31 cellular contexts compared by ENCODE assay signal in the genomic region with DNA sequence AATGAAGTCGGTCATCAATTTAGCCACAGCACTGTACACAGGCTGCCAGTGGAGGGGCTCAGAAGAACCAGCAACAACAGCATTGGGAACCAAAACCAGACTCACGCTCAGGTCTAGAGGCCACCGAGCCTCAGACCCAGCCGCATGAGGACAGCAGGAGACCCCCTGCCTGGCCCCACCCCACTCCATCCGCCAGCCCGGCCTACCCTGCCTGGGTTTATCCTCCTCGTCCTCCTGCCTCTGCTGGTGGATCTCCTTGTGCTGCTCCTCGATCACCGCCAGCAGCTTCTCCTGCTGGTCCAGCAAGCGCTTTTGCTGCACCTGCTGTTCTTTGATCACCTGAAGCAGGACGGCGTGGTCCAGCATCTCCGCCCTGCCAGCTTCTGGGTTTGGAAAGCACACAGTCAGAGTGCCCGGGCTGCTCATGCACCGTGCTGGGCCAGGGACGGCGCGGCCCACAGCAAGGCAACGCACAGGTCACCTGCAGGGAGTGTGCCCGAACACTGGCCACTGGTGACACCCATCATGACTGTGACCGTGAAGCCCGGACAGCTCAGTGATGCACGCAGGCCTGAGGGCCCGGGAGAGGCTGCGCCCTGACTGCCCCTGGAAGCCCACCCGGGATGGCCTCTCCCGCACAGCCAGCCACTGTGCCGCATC. TPM values are rescaled to one million over a fixed set of nuclear protein-coding genes. Genes with fewer than 3 reads are reported as not detected.
DNase-seq lines count a peak whose midpoint lies in the region; ATAC-seq and TF ChIP-seq lines count a peak whose summit lies in the region.
"Had no signal": no experiment of that assay in that cellular context is flagged by ENCODE, and none has a peak within 500 bp of the region (broad histone marks: within the 10 kb centered on the region; RNA-seq: fewer than 3 reads in every experiment).

No MANE protein-coding gene starts in this region.

- intact Hi-C loops in left ventricle myocardium superior (cut with micrococcal nuclease) (no loop called here), cardiac septum (cut with DNase I) (no loop called here)

- no peak overlapping the region for H3K4me3 Mint-ChIP-seq in glutamatergic neuron (ENCODE audit: unreplicated experiment)
- peak overlapping the region in 1 of 2 donors; percentile 29 for H3K4me3 Mint-ChIP-seq in stimulated activated naive B cell treated with anti-CD40 and anti-IgM and Interleukin-4, amounts not matched to agents 10 μg/mL and 1 μg/mL and 100 μg/mL, for 72 hours
- H3K4me3 Mint-ChIP-seq: activated CD8-positive, alpha-beta memory T cell treated with anti-CD3 and anti-CD28 coated beads, Interleukin-2, amount 10 ng/mL, durations not matched to agents 7 days and 5 days; activated T-cell treated with anti-CD3 and anti-CD28 coated beads, Interleukin-2, amount 50 U/mL, for 72 hours; brain; natural killer cell; stimulated activated memory B cell treated with anti-CD40 and anti-IgM and Interleukin-4, amounts not matched to agents 10 μg/mL and 1 μg/mL and 100 μg/mL, for 72 hours had no signal

- H3K27ac Mint-ChIP-seq in glutamatergic neuron (ENCODE audit: unreplicated experiment), result no peak overlapping the region
- peak overlapping the region; percentile 79 for H3K27ac Mint-ChIP-seq in stimulated activated naive B cell treated with anti-CD40 and anti-IgM and Interleukin-4, amounts not matched to agents 10 μg/mL and 1 μg/mL and 100 μg/mL, for 72 hours
- H3K27ac Mint-ChIP-seq: activated CD8-positive, alpha-beta memory T cell treated with anti-CD3 and anti-CD28 coated beads, Interleukin-2, amount 10 ng/mL, durations not matched to agents 7 days and 5 days; activated T-cell treated with anti-CD3 and anti-CD28 coated beads, Interleukin-2, amount 50 U/mL, for 72 hours; natural killer cell; stimulated activated memory B cell treated with anti-CD40 and anti-IgM and Interleukin-4, amounts not matched to agents 10 μg/mL and 1 μg/mL and 100 μg/mL, for 72 hours had no signal

- CTCF ChIA-PET in RWPE1 (lab: Yijun Ruan, JAX), result no interaction called here

- no peaks in the 10 kb centered on the region for H3K36me3 Mint-ChIP-seq in glutamatergic neuron (ENCODE audit: unreplicated experiment)
- peaks cover 30 to 39% of the 10 kb centered on the region in 2 donors for H3K36me3 Mint-ChIP-seq in stimulated activated naive B cell treated with anti-CD40 and anti-IgM and Interleukin-4, amounts not matched to agents 10 μg/mL and 1 μg/mL and 100 μg/mL, for 72 hours
- H3K36me3 Mint-ChIP-seq: brain, natural killer cell had no signal

- peak overlapping the region; percentile 92 for H3K27ac ChIP-seq in RWPE1
- H3K27ac ChIP-seq: adrenal gland, upper lobe of left lung, VCaP had no signal

- peaks cover 17% of the 10 kb centered on the region for H3K27me3 Mint-ChIP-seq in glutamatergic neuron (ENCODE audit: unreplicated experiment)
- no peaks in the 10 kb centered on the region for H3K27me3 Mint-ChIP-seq in stimulated activated naive B cell treated with anti-CD40 and anti-IgM and Interleukin-4, amounts not matched to agents 10 μg/mL and 1 μg/mL and 100 μg/mL, for 72 hours
- H3K27me3 Mint-ChIP-seq: activated CD8-positive, alpha-beta memory T cell treated with anti-CD3 and anti-CD28 coated beads, Interleukin-2, amount 10 ng/mL, durations not matched to agents 7 days and 5 days; brain; stimulated activated memory B cell treated with anti-CD40 and anti-IgM and Interleukin-4, amounts not matched to agents 10 μg/mL and 1 μg/mL and 100 μg/mL, for 72 hours had no signal

- H3K4me1 Mint-ChIP-seq in glutamatergic neuron (ENCODE audit: low read depth, unreplicated experiment), result peaks cover 22% of the 10 kb centered on the region
- peaks cover 15% of the 10 kb centered on the region in 2 donors for H3K4me1 Mint-ChIP-seq in stimulated activated naive B cell treated with anti-CD40 and anti-IgM and Interleukin-4, amounts not matched to agents 10 μg/mL and 1 μg/mL and 100 μg/mL, for 72 hours

- peaks cover 11% of the 10 kb centered on the region for H3K9me3 Mint-ChIP-seq in glutamatergic neuron (ENCODE audit: unreplicated experiment)
- H3K9me3 Mint-ChIP-seq in stimulated activated naive B cell treated with anti-CD40 and anti-IgM and Interleukin-4, amounts not matched to agents 10 μg/mL and 1 μg/mL and 100 μg/mL, for 72 hours, result no peaks in the 10 kb centered on the region
- H3K9me3 Mint-ChIP-seq: activated T-cell treated with anti-CD3 and anti-CD28 coated beads, Interleukin-2, amount 50 U/mL, for 72 hours; brain; natural killer cell; stimulated activated memory B cell treated with anti-CD40 and anti-IgM and Interleukin-4, amounts not matched to agents 10 μg/mL and 1 μg/mL and 100 μg/mL, for 72 hours had no signal

- POLR2A ChIA-PET in RWPE1 (lab: Yijun Ruan, JAX; ENCODE audit: low non-redundant PET), result no interaction called here

- ATAC-seq in left ventricle myocardium superior (no peak), GM18868 (IDR thresholded peaks at IDR 0.05; ENCODE audit: unreplicated experiment) (no peak)
- ATAC-seq in stimulated activated naive B cell treated with anti-CD40 and anti-IgM and Interleukin-4, amounts not matched to agents 10 μg/mL and 1 μg/mL and 100 μg/mL, for 72 hours (replicated peaks), result no peak
- ATAC-seq: activated CD8-positive, alpha-beta memory T cell treated with anti-CD3 and anti-CD28 coated beads, Interleukin-2, amount 10 ng/mL, durations not matched to agents 7 days and 5 days; activated T-cell treated with anti-CD3 and anti-CD28 coated beads, Interleukin-2, amount 50 U/mL, for 72 hours; mucosa of descending colon; natural killer cell; stimulated activated memory B cell treated with anti-CD40 and anti-IgM and Interleukin-4, amounts not matched to agents 10 μg/mL and 1 μg/mL and 100 μg/mL, for 72 hours had no signal

- TF ChIP-seq CTCF in RWPE1 (conservative IDR thresholded peaks at IDR 0.05; ENCODE audit: low read depth) (no peak), glutamatergic neuron (IDR thresholded peaks at IDR 0.05; ENCODE audit: partially characterized antibody, unreplicated experiment) (no peak)

- DNase-seq in left ventricle myocardium superior, result peak; percentile 25
- DNase-seq in cardiac septum (ENCODE audit: low spot score), result no peak
- no peak for DNase-seq in RWPE1 (ENCODE audit: low spot score)
- DNase-seq in glutamatergic neuron, result peak; percentile 11
- no peak for DNase-seq in stimulated activated naive B cell treated with anti-CD40 and anti-IgM and Interleukin-4, amounts not matched to agents 10 μg/mL and 1 μg/mL and 100 μg/mL, for 72 hours
- no peak for DNase-seq in HuH-7.5 (ENCODE audit: low spot score)
- DNase-seq in AG08396 (ENCODE audit: low spot score), result no peak
- DNase-seq: activated CD4-positive, alpha-beta T cell treated with anti-CD3 and anti-CD28 coated beads for 48 hours; activated CD8-positive, alpha-beta memory T cell treated with anti-CD3 and anti-CD28 coated beads, Interleukin-2, amount 10 ng/mL, durations not matched to agents 7 days and 5 days; activated naive CD4-positive, alpha-beta T cell treated with Interleukin-2 at 50 U/mL for 16 hours; activated T-cell treated with anti-CD3 and anti-CD28 coated beads, Interleukin-2, amount 50 U/mL, for 72 hours; adrenal gland; C1 segment of cervical spinal cord; cerebellar nuclear complex; DMS79; GOT3; KG1; kidney glomerular epithelial cell; natural killer cell; NCI-H1105 treated with DMSO at 0.1 percent for 48 hours; NCI-H2029; NCI-H524 treated with DMSO at 0.1 percent for 48 hours; SIG-M5; substantia nigra; T1000 had no signal

RNA-seq across cellular contexts. Expression of gene NDUFAF8, which starts 7.7 kb away (rescaled TPM):
- 53.7 TPM for total RNA-seq in left ventricle myocardium superior
- 61.0 TPM for total RNA-seq in cardiac septum
- 31.5 TPM for total RNA-seq in glutamatergic neuron (ENCODE audit: unreplicated experiment)

RNA-seq across cellular contexts. Expression of gene TEPSIN, which starts 8.0 kb away (rescaled TPM):
- total RNA-seq in left ventricle myocardium superior, result 13.8 TPM
- total RNA-seq in cardiac septum, result 12.6 TPM
- total RNA-seq in glutamatergic neuron (ENCODE audit: unreplicated experiment), result 85.7 TPM

RNA-seq across cellular contexts. Expression of gene CEP131, which starts 24.0 kb away (rescaled TPM):
- total RNA-seq in left ventricle myocardium superior (13.6 TPM), cardiac septum (6.8 TPM), glutamatergic neuron (ENCODE audit: unreplicated experiment) (35.1 TPM)

RNA-seq across cellular contexts. Expression of gene SLC38A10, which starts 48.3 kb away (rescaled TPM):
- total RNA-seq in left ventricle myocardium superior, result 46.6 TPM
- 36.0 TPM for total RNA-seq in cardiac septum
- total RNA-seq in glutamatergic neuron (ENCODE audit: unreplicated experiment), result 92.4 TPM

Comparison
In these comparisons a context has a peak if more than half of its experiments do, and no peak if none do; other contexts are left out.
1. DNase-seq: peak in left ventricle myocardium superior (single experiment) and glutamatergic neuron (single experiment); none in cardiac septum (single experiment), RWPE1 (single experiment), stimulated activated naive B cell treated with anti-CD40 and anti-IgM and Interleukin-4, amounts not matched to agents 10 μg/mL and 1 μg/mL and 100 μg/mL, for 72 hours (single experiment), HuH-7.5 (single experiment) and AG08396 (single experiment).